ENCODE assay signal across 19 cellular contexts in the genomic region with DNA sequence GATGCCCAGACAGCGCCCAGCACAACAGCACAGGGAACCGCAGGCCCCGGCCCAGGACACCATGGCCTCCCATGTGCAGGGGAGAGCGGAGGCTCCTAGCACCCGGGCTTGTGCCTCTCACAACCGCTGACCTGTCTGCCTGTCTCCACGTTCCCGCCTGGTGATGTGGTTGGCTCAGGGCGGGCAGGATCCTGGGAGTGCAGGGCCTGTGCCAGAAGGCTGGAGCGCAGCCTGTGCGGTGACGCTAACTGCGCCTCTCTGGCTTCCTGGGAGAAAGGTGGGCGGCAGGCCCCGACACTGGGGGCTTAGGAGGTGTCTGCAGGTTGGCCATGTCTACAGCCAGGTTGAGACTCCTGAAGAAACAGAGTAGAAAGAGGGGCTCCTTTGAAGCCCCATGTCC. TPM values are rescaled to one million over a fixed set of nuclear protein-coding genes. Genes with fewer than 3 reads are reported as not detected.
DNase-seq lines count a peak whose midpoint lies in the region; ATAC-seq and TF ChIP-seq lines count a peak whose summit lies in the region.
"Had no signal": no experiment of that assay in that cellular context is flagged by ENCODE, and none has a peak within 500 bp of the region (broad histone marks: within the 10 kb centered on the region; RNA-seq: fewer than 3 reads in every experiment).

No MANE protein-coding gene starts in this region.

- in situ Hi-C loops in brain microvascular endothelial cell (cut with HindIII; ENCODE audit: low pct_ligation_motif_present, low sequenced_read_pairs) = no loop called here

- no peaks in the 10 kb centered on the region for H3K79me1 ChIP-seq in H9 (ENCODE audit: insufficient read depth, low read depth, low read length, poor library complexity, severe bottlenecking)

- H3K27me3 Mint-ChIP-seq in H9 (ENCODE audit: low read depth) = peaks cover 23% of the 10 kb centered on the region

- H3K27me3 ChIP-seq in H9 (ENCODE audit: insufficient read depth, low read length) (no peaks in the 10 kb centered on the region), left lung (peaks cover 0 to 46% of the 10 kb centered on the region in 2 donors), brain microvascular endothelial cell (replicated peaks) (no peaks in the 10 kb centered on the region)

- no peaks in the 10 kb centered on the region; a peak in 2 of 7 replicates for H3K36me3 Mint-ChIP-seq in H9 (ENCODE audit: insufficient read depth in 1 of 3, low read depth in 3 of 3)
- H3K36me3 Mint-ChIP-seq: CD8-positive, alpha-beta T cell had no signal

- peaks cover 0 to 3% of the 10 kb centered on the region in 2 experiments; a peak in 1 of 4 replicates for H3K4me1 Mint-ChIP-seq in H9

- no peak overlapping the region for H3K4me3 Mint-ChIP-seq in H9
- H3K4me3 Mint-ChIP-seq: CD8-positive, alpha-beta T cell had no signal

- no peak overlapping the region for H2AK5ac ChIP-seq in H9 (ENCODE audit: insufficient read length, low read length)

- H2AFZ ChIP-seq in H9 (ENCODE audit: low read length) = no peak overlapping the region

- H3K9ac ChIP-seq in H9 (ENCODE audit: extremely low read depth, insufficient read length, low read length) = no peak overlapping the region

- H3K9me3 ChIP-seq in H9 (ENCODE audit: control insufficient read depth, low read depth, low read length) (no peaks in the 10 kb centered on the region), left lung (no peaks in the 10 kb centered on the region)

- H3K9me3 Mint-ChIP-seq in H9 = no peaks in the 10 kb centered on the region
- H3K9me3 Mint-ChIP-seq: CD8-positive, alpha-beta T cell had no signal

- H4K5ac ChIP-seq in H9 (ENCODE audit: insufficient read length, low read depth, low read length) = no peak overlapping the region

- no peak overlapping the region for H2BK120ac ChIP-seq in H9 (ENCODE audit: low read depth, low read length, poor library complexity, severe bottlenecking)

- intact Hi-C loops in left lung (cut with DNase I) = no loop called here
- intact Hi-C loops in sciatic nerve (cut with DNase I) = no loop called here

- H3K27ac ChIP-seq in H9 (ENCODE audit: insufficient read length, low read depth, low read length) = no peak overlapping the region
- no peak overlapping the region for H3K27ac ChIP-seq in left lung
- no peak overlapping the region for H3K27ac ChIP-seq in brain microvascular endothelial cell
- H3K27ac ChIP-seq: 22Rv1 had no signal

- H3K18ac ChIP-seq in H9 (ENCODE audit: insufficient read length, low read depth, low read length) = peak overlapping the region; percentile 47

- DNase-seq in activated CD8-positive, alpha-beta memory T cell treated with anti-CD3 and anti-CD28 coated beads, Interleukin-2, amount 50 U/mL, for 4 hours = peak; percentile 8
- no peak for DNase-seq in activated CD8-positive, alpha-beta memory T cell treated with anti-CD3 and anti-CD28 coated beads, Interleukin-2, amount 50 U/mL, for 48 hours
- DNase-seq in H9 (no peak), left lung (peak; percentile 28 to 69), sciatic nerve (ENCODE audit: low spot score) (peak; percentile 48), brain microvascular endothelial cell (no peak), AG20443 (ENCODE audit: low spot score) (no peak)
- DNase-seq: CD8-positive, alpha-beta T cell; DMS79; KBM-7; NCI-H1417; NCI-H187 treated with DMSO at 0.1 percent for 48 hours; NCI-H2171; NCI-H446 treated with DMSO at 0.1 percent for 48 hours; NK-92 treated with Interleukin-12 subunit alpha and Interleukin-12 subunit beta, amount 100 ng/mL, for 24 hours had no signal

- H3K4me1 ChIP-seq in H9 (ENCODE audit: insufficient read depth, low read length) (no peaks in the 10 kb centered on the region), left lung (no peaks in the 10 kb centered on the region)

- H3K4me3 ChIP-seq in left lung (no peak overlapping the region), brain microvascular endothelial cell (ENCODE audit: low read depth, low read length) (no peak overlapping the region)

- no peaks in the 10 kb centered on the region for H3K79me2 ChIP-seq in H9 (ENCODE audit: insufficient read depth, low read length)

- no peak overlapping the region for H3K56ac ChIP-seq in H9 (ENCODE audit: insufficient read length, low read depth, low read length)

- H2BK5ac ChIP-seq in H9 (ENCODE audit: insufficient read length, low read length) = no peak overlapping the region

- no peak overlapping the region for H3K4ac ChIP-seq in H9 (ENCODE audit: low read depth, low read length)

- no peak overlapping the region for H4K91ac ChIP-seq in H9 (ENCODE audit: insufficient read length, low read depth, low read length)

- no peak overlapping the region for H3K27ac Mint-ChIP-seq in H9
- H3K27ac Mint-ChIP-seq: CD8-positive, alpha-beta T cell had no signal

- H3T11ph ChIP-seq in H9 (ENCODE audit: low read length) = no peak overlapping the region

- TF ChIP-seq CTCF in H9 (conservative IDR thresholded peaks at IDR 0.05) = no peak
- no peak for TF ChIP-seq CTCF in left lung (IDR thresholded peaks at IDR 0.05)
- no peak for TF ChIP-seq CTCF in brain microvascular endothelial cell (IDR thresholded peaks at IDR 0.05; ENCODE audit: low read depth, low read length, missing control alignments)

- H2BK12ac ChIP-seq in H9 (ENCODE audit: insufficient read length, low read depth, low read length) = no peak overlapping the region

- no peak overlapping the region for H3K14ac ChIP-seq in H9 (ENCODE audit: insufficient read depth, low read length)

- no peak overlapping the region for H2BK15ac ChIP-seq in H9 (ENCODE audit: low read depth, low read length)

- ATAC-seq in left lung (no peak), sciatic nerve (no peak), HG03342 (IDR thresholded peaks at IDR 0.05; ENCODE audit: unreplicated experiment) (no peak)
- ATAC-seq: CD8-positive, alpha-beta T cell had no signal

- H3K36me3 ChIP-seq in left lung (no peaks in the 10 kb centered on the region), brain microvascular endothelial cell (replicated peaks) (no peaks in the 10 kb centered on the region)

- H4K20me1 ChIP-seq in H9 (ENCODE audit: control insufficient read depth, insufficient read depth, insufficient read length) = no peaks in the 10 kb centered on the region

- no peak overlapping the region for H3K23ac ChIP-seq in H9 (ENCODE audit: insufficient read length, low read depth, low read length)

- H4K8ac ChIP-seq in H9 (replicated peaks; ENCODE audit: insufficient read length, low read depth, low read length) = no peak overlapping the region

- H3K23me2 ChIP-seq in H9 (ENCODE audit: insufficient read length, low read depth, low read length, poor library complexity, severe bottlenecking) = peaks cover 2% of the 10 kb centered on the region

- H2BK20ac ChIP-seq in H9 (ENCODE audit: low read depth, low read length, poor library complexity, severe bottlenecking) = no peak overlapping the region

- no peak overlapping the region for H3K4me2 ChIP-seq in H9 (ENCODE audit: insufficient read depth, insufficient read length, low read length)

- WGBS in H9 (ENCODE audit: extremely low coverage, insufficient read length, low lambda C conversion rate) = no CpG with 5 or more reads among the region's 15 CpGs

RNA-seq across cellular contexts. Expression of gene CPZ, which starts 48.7 kb away (rescaled TPM):
- total RNA-seq in H9 (2021) (36.4 and 37.3 TPM in 2 replicates), left lung (10 to 100 TPM in 1 of 2 donors, 1 to 10 TPM in 1; 4.3 to 18.4 TPM), sciatic nerve (7.0 TPM)
- total RNA-seq: CD8-positive, alpha-beta T cell; G401; OCI-LY7 had no signal

Comparison
In these comparisons a context has a peak if more than half of its experiments do, and no peak if none do; other contexts are left out.
1. DNase-seq: peak in activated CD8-positive, alpha-beta memory T cell treated with anti-CD3 and anti-CD28 coated beads, Interleukin-2, amount 50 U/mL, for 4 hours (single experiment), left lung (2 of 2) and sciatic nerve (single experiment); none in activated CD8-positive, alpha-beta memory T cell treated with anti-CD3 and anti-CD28 coated beads, Interleukin-2, amount 50 U/mL, for 48 hours (single experiment), H9 (single experiment), brain microvascular endothelial cell (single experiment) and AG20443 (single experiment).